Comparison of ENCODE assay signal across 14 cellular contexts in the genomic region with DNA sequence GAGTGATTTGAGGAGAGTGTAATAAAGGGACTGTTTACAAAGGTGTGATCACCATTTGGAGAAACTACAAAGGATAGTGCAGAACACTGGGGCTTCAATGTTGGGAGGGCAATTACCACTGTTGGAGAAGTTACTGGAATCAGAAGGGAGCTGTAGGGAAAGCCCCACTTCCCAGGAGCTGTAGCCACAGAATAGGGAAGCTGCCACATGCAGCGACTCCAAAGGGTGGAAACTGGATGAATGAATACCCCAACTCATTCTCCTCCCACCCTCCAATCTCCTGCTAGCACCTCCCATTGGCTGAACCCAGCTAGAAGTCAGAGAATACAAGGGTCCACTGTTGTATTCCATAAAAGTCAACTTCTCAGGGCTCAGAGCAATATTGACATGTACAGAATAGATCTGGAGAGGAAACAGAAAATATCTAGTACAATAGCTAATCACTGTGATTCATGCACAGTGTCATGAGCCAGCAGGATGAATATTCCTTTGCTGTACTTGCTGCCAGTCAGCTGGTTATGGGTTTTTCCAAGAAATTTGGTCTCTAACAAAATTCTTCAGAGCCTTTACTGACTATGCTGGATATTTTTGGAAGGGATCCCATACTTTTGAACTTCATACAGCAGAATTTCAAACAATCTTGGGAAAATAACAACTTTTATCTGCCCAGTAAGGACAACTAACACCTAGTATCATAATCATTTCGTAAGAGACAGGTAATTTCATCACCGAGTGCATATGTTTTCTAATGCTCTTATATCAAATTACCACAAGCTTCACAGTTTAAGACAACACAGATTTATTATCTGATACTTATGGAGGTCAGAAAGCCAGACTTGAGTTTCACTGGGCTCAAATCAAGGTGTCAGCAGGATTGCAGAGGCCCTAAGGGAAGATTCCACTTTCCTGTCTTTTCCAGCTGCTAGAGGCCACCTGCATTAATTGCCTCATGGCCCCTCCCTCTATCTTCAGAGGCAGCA. TPM values are rescaled to one million over a fixed set of nuclear protein-coding genes. Genes with fewer than 3 reads are reported as not detected.
DNase-seq lines count a peak whose midpoint lies in the region; ATAC-seq and TF ChIP-seq lines count a peak whose summit lies in the region.
"Had no signal": no experiment of that assay in that cellular context is flagged by ENCODE, and none has a peak within 500 bp of the region (broad histone marks: within the 10 kb centered on the region; RNA-seq: fewer than 3 reads in every experiment).

No MANE protein-coding gene starts in this region.

- H3K27ac Mint-ChIP-seq in activated T-cell treated with anti-CD3 and anti-CD28 coated beads, Interleukin-2, amount 50 U/mL, for 72 hours = no peak overlapping the region
- H3K27ac Mint-ChIP-seq: effector memory CD8-positive, alpha-beta T cell; mesothelial cell of epicardium; stimulated activated naive CD8-positive, alpha-beta T cell treated with anti-CD3 and anti-CD28 coated beads, Interleukin-15, amount 100 ng/mL, for 72 hours had no signal

- H3K4me3 ChIP-seq in epithelial cell of esophagus (ENCODE audit: low read length) (no peak overlapping the region), osteoblast (ENCODE audit: insufficient read depth, low read length) (no peak overlapping the region), prostate gland (no peak overlapping the region)
- H3K4me3 ChIP-seq: adrenal gland had no signal

- peaks cover 0 to 6% of the 10 kb centered on the region in 2 donors for H3K36me3 Mint-ChIP-seq in activated T-cell treated with anti-CD3 and anti-CD28 coated beads, Interleukin-2, amount 50 U/mL, for 72 hours (ENCODE audit: insufficient read depth in 2 of 2)
- H3K36me3 Mint-ChIP-seq: CD4-positive, CD25-positive, alpha-beta regulatory T cell; mesothelial cell of epicardium had no signal

- WGBS in prostate gland = 60% methylated on average over 3 of the region's 3 CpGs

- peak overlapping the region; percentile 5 for H3K4me2 ChIP-seq in osteoblast (ENCODE audit: insufficient read depth, low read length)

- DNase-seq in ELR (ENCODE audit: low read depth) (peak; percentile 62), RPMI8226 (peak; percentile 51), epithelial cell of esophagus (ENCODE audit: low read depth) (peak; percentile 79), osteoblast (ENCODE audit: insufficient read length, low spot score, missing footprints) (peak; percentile 31), prostate gland (ENCODE audit: low spot score) (no peak), cardiac septum (ENCODE audit: low spot score) (no peak)
- DNase-seq in activated naive CD4-positive, alpha-beta T cell treated with anti-CD3 and anti-CD28 coated beads, Interleukin-2, amount 50 U/mL, for 16 hours = no peak
- no peak for DNase-seq in activated T-cell treated with anti-CD3 and anti-CD28 coated beads, Interleukin-2, amount 50 U/mL, for 72 hours
- DNase-seq: adrenal gland; CD4-positive, CD25-positive, alpha-beta regulatory T cell; effector memory CD8-positive, alpha-beta T cell; stimulated activated CD4-positive, alpha-beta T cell treated with anti-CD3 and anti-CD28 coated beads, Interleukin-4, amount 100 ng/mL, for 4 hours; stimulated activated naive CD8-positive, alpha-beta T cell treated with anti-CD3 and anti-CD28 coated beads, Interleukin-15, amount 100 ng/mL, for 72 hours had no signal

- no peaks in the 10 kb centered on the region for H3K79me2 ChIP-seq in osteoblast (ENCODE audit: insufficient read depth, low read length)

- no peaks in the 10 kb centered on the region for H3K9me3 ChIP-seq in osteoblast (ENCODE audit: low read depth, low read length)
- no peaks in the 10 kb centered on the region for H3K9me3 ChIP-seq in prostate gland
- H3K9me3 ChIP-seq: adrenal gland had no signal

- no peak for TF ChIP-seq POLR2A in prostate gland (IDR thresholded peaks at IDR 0.05)

- peaks cover 51% of the 10 kb centered on the region for H3K4me1 ChIP-seq in osteoblast (ENCODE audit: insufficient read depth, low read length)
- no peaks in the 10 kb centered on the region for H3K4me1 ChIP-seq in prostate gland (replicated peaks)
- H3K4me1 ChIP-seq: adrenal gland had no signal

- ATAC-seq in activated T-cell treated with anti-CD3 and anti-CD28 coated beads, Interleukin-2, amount 50 U/mL, for 72 hours (replicated peaks in 1 of 2) = no peak
- ATAC-seq: effector memory CD8-positive, alpha-beta T cell; stimulated activated naive CD8-positive, alpha-beta T cell treated with anti-CD3 and anti-CD28 coated beads, Interleukin-15, amount 100 ng/mL, for 72 hours had no signal

- intact Hi-C loops in prostate gland (cut with DNase I) = no loop called here
- intact Hi-C loops in cardiac septum (cut with DNase I) = no loop called here

- H3K4me3 Mint-ChIP-seq in activated T-cell treated with anti-CD3 and anti-CD28 coated beads, Interleukin-2, amount 50 U/mL, for 72 hours = no peak overlapping the region
- H3K4me3 Mint-ChIP-seq: CD4-positive, CD25-positive, alpha-beta regulatory T cell; effector memory CD8-positive, alpha-beta T cell; mesothelial cell of epicardium; stimulated activated naive CD8-positive, alpha-beta T cell treated with anti-CD3 and anti-CD28 coated beads, Interleukin-15, amount 100 ng/mL, for 72 hours had no signal

- H3K27ac ChIP-seq in osteoblast (ENCODE audit: low read depth, low read length) = peak overlapping the region; percentile 61
- H3K27ac ChIP-seq in prostate gland = no peak overlapping the region
- H3K27ac ChIP-seq: adrenal gland had no signal

- TF ChIP-seq CTCF in epithelial cell of esophagus (IDR thresholded peaks at IDR 0.05; ENCODE audit: insufficient read depth, low read depth, low read length, missing control alignments) (no peak), osteoblast (IDR thresholded peaks at IDR 0.05; ENCODE audit: extremely low read depth, low read depth, low read length) (no peak), prostate gland (IDR thresholded peaks at IDR 0.05) (no peak)

- H3K27me3 Mint-ChIP-seq in activated T-cell treated with anti-CD3 and anti-CD28 coated beads, Interleukin-2, amount 50 U/mL, for 72 hours (ENCODE audit: low read depth) = no peaks in the 10 kb centered on the region
- H3K27me3 Mint-ChIP-seq: CD4-positive, CD25-positive, alpha-beta regulatory T cell; stimulated activated naive CD8-positive, alpha-beta T cell treated with anti-CD3 and anti-CD28 coated beads, Interleukin-15, amount 100 ng/mL, for 72 hours had no signal

- H4K20me1 ChIP-seq in osteoblast (ENCODE audit: insufficient read depth, low read length) = no peaks in the 10 kb centered on the region

- H2AFZ ChIP-seq in osteoblast (ENCODE audit: low read length) = no peak overlapping the region

- H3K4me1 Mint-ChIP-seq in activated T-cell treated with anti-CD3 and anti-CD28 coated beads, Interleukin-2, amount 50 U/mL, for 72 hours (ENCODE audit: low read depth) = peaks cover 10% of the 10 kb centered on the region
- H3K4me1 Mint-ChIP-seq: stimulated activated naive CD8-positive, alpha-beta T cell treated with anti-CD3 and anti-CD28 coated beads, Interleukin-15, amount 100 ng/mL, for 72 hours had no signal

- H3K27me3 ChIP-seq in osteoblast (ENCODE audit: insufficient read depth, low read length) (no peaks in the 10 kb centered on the region), prostate gland (replicated peaks; ENCODE audit: insufficient read depth) (no peaks in the 10 kb centered on the region)
- H3K27me3 ChIP-seq: adrenal gland had no signal

- H3K36me3 ChIP-seq in osteoblast (ENCODE audit: insufficient read depth, low read length) (no peaks in the 10 kb centered on the region), prostate gland (no peaks in the 10 kb centered on the region)
- H3K36me3 ChIP-seq: adrenal gland had no signal

- peaks cover 0 to 2% of the 10 kb centered on the region in 2 donors for H3K9me3 Mint-ChIP-seq in activated T-cell treated with anti-CD3 and anti-CD28 coated beads, Interleukin-2, amount 50 U/mL, for 72 hours
- H3K9me3 Mint-ChIP-seq: CD4-positive, CD25-positive, alpha-beta regulatory T cell; effector memory CD8-positive, alpha-beta T cell; mesothelial cell of epicardium; stimulated activated naive CD8-positive, alpha-beta T cell treated with anti-CD3 and anti-CD28 coated beads, Interleukin-15, amount 100 ng/mL, for 72 hours had no signal

RNA-seq across cellular contexts. Expression of a gene that starts 39.6 kb away (rescaled TPM):
- 4.7 and 5.3 TPM in 2 replicates for total RNA-seq in osteoblast
- 1 to 10 TPM in 1 of 2 donors, not detected in 1; 1.4 TPM for total RNA-seq in prostate gland
- total RNA-seq in activated T-cell treated with anti-CD3 and anti-CD28 coated beads, Interleukin-2, amount 50 U/mL, for 72 hours = 1 to 10 TPM; 1.3 to 3.0 TPM
- total RNA-seq in cardiac septum = 0.48 TPM
- total RNA-seq: mesothelial cell of epicardium had no signal

Comparison
In these comparisons a context has a peak if more than half of its experiments do, and no peak if none do; other contexts are left out.
1. DNase-seq: peak in ELR (single experiment), RPMI8226 (single experiment), epithelial cell of esophagus (single experiment) and osteoblast (single experiment); none in activated naive CD4-positive, alpha-beta T cell treated with anti-CD3 and anti-CD28 coated beads, Interleukin-2, amount 50 U/mL, for 16 hours (single experiment), prostate gland (single experiment), activated T-cell treated with anti-CD3 and anti-CD28 coated beads, Interleukin-2, amount 50 U/mL, for 72 hours (0 of 2) and cardiac septum (single experiment).